ENCODE assay signal across 22 cellular contexts in the genomic region with DNA sequence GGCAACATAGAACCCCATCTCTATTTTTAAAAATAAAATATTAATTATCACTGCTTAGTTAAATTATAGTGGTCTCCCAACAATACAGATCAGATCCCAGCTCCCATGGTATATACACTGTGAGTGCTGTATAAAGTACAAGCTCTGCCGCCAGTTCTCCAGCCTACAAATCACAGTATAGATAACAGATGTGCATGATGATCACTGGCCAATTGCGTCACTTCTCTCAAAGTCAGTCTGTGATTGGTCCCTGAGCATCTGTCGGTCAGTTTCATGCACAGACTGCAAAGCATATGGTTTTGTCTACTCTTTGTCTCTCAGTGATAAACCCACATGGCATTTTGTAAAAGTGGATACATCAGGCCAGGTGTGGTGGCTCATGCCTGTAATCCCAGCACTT. TPM values are rescaled to one million over a fixed set of nuclear protein-coding genes. Genes with fewer than 3 reads are reported as not detected.
DNase-seq lines count a peak whose midpoint lies in the region; ATAC-seq and TF ChIP-seq lines count a peak whose summit lies in the region.
"Had no signal": no experiment of that assay in that cellular context is flagged by ENCODE, and none has a peak within 500 bp of the region (broad histone marks: within the 10 kb centered on the region; RNA-seq: fewer than 3 reads in every experiment).

No MANE protein-coding gene starts in this region.

- no peaks in the 10 kb centered on the region for H3K36me3 ChIP-seq in GM23338 (ENCODE audit: insufficient read depth)
- 0 out of 2 replicates have a peak, but pooled peaks cover 3% of the 10 kb centered on the region for H3K36me3 ChIP-seq in Karpas-422 (ENCODE audit: insufficient read depth, low read length)
- H3K36me3 ChIP-seq: SJSA1 had no signal

- H3K4me2 ChIP-seq in GM23338 (no peak overlapping the region), Karpas-422 (ENCODE audit: low read depth, low read length, poor library complexity, severe bottlenecking) (no peak overlapping the region)
- H3K4me2 ChIP-seq: A549 had no signal

- no peaks in the 10 kb centered on the region for H3K9me3 Mint-ChIP-seq in GM23338
- H3K9me3 Mint-ChIP-seq: HFFc6; T-helper 1 cell treated with Interleukin-12 subunit alpha and Interleukin-12 subunit beta and Interleukin-4 antibody, amounts not matched to agents 30 μg/mL and 1 μg/mL, for 36 hours had no signal

- H3K27me3 Mint-ChIP-seq in GM23338 (ENCODE audit: insufficient read depth, low read depth, poor library complexity): no peaks in the 10 kb centered on the region
- H3K27me3 Mint-ChIP-seq: B cell had no signal

- H3K79me2 ChIP-seq in GM23338 (replicated peaks; ENCODE audit: insufficient read depth): no peaks in the 10 kb centered on the region
- peaks cover 24% of the 10 kb centered on the region for H3K79me2 ChIP-seq in Karpas-422 (ENCODE audit: low read length)

- no peak; the same call in 2 of the 3 replicates for ATAC-seq in GM23338
- ATAC-seq in HG02759 (IDR thresholded peaks at IDR 0.05; ENCODE audit: unreplicated experiment): no peak
- ATAC-seq in HG02884 (IDR thresholded peaks at IDR 0.05; ENCODE audit: unreplicated experiment): no peak
- ATAC-seq: A549, GM12878, Right ventricle myocardium inferior had no signal

- DNase-seq in GM23338 (ENCODE audit: low spot score) (peak; percentile 27), Karpas-422 (peak; percentile 63), NCI-H82 (lab: John Stamatoyannopoulos, UW) (peak; percentile 55), fibroblast of mammary gland (ENCODE audit: low read depth) (peak; percentile 36), NCI-H1092 (lab: John Stamatoyannopoulos, UW) (no peak), ureter (ENCODE audit: low spot score) (no peak)
- DNase-seq: DMS79, GOT3, HFFc6, MV-4-11, NCI-H1694 treated with DMSO at 0.1 percent for 48 hours, NCI-H2081 treated with DMSO at 0.1 percent for 48 hours, OCI-M1 had no signal

- H3K27ac ChIP-seq in GM23338 (ENCODE audit: low read depth): no peak overlapping the region
- H3K27ac ChIP-seq in Karpas-422 (ENCODE audit: low read length): no peak overlapping the region
- H3K27ac ChIP-seq: A549, SJSA1 had no signal

- no peaks in the 10 kb centered on the region for H3K9me3 ChIP-seq in Karpas-422 (ENCODE audit: low read length)
- H3K9me3 ChIP-seq: SJSA1 had no signal

- TF ChIP-seq CTCF in GM23338 (conservative IDR thresholded peaks at IDR 0.05; ENCODE audit: low read depth in 2 of 2) (no peak), fibroblast of mammary gland (conservative IDR thresholded peaks at IDR 0.05; ENCODE audit: control insufficient read depth, insufficient read depth, low read depth, low read length) (no peak)

- no peak overlapping the region for H3K4me3 ChIP-seq in GM23338
- H3K4me3 ChIP-seq in Karpas-422 (ENCODE audit: low read length): no peak overlapping the region
- no peak overlapping the region for H3K4me3 ChIP-seq in fibroblast of mammary gland (ENCODE audit: control insufficient read depth, low read depth, low read length)
- H3K4me3 ChIP-seq: A549, GM12878, SJSA1 had no signal

- H3K4me1 ChIP-seq in GM23338 (ENCODE audit: insufficient read depth) (no peaks in the 10 kb centered on the region), Karpas-422 (ENCODE audit: low read length) (no peaks in the 10 kb centered on the region)

- H2AFZ ChIP-seq in GM23338: no peak overlapping the region
- no peak overlapping the region for H2AFZ ChIP-seq in Karpas-422 (ENCODE audit: low read length)

- H3K27me3 ChIP-seq in GM23338 (ENCODE audit: insufficient read depth) (no peaks in the 10 kb centered on the region), Karpas-422 (ENCODE audit: low read length) (no peaks in the 10 kb centered on the region)
- H3K27me3 ChIP-seq: SJSA1 had no signal

- no peak overlapping the region for H3K4me3 Mint-ChIP-seq in GM23338
- H3K4me3 Mint-ChIP-seq: B cell; CD14-positive monocyte; HFFc6; T-helper 1 cell treated with Interleukin-12 subunit alpha and Interleukin-12 subunit beta and Interleukin-4 antibody, amounts not matched to agents 30 μg/mL and 1 μg/mL, for 36 hours had no signal

- no peaks in the 10 kb centered on the region for H3K36me3 Mint-ChIP-seq in GM23338 (ENCODE audit: low read depth)

- H3F3A ChIP-seq in GM23338 (replicated peaks; ENCODE audit: low read depth): no peaks in the 10 kb centered on the region

- no peak overlapping the region for H3K27ac Mint-ChIP-seq in GM23338
- H3K27ac Mint-ChIP-seq: B cell; HFFc6; T-helper 1 cell treated with Interleukin-12 subunit alpha and Interleukin-12 subunit beta and Interleukin-4 antibody, amounts not matched to agents 30 μg/mL and 1 μg/mL, for 36 hours had no signal

- no peaks in the 10 kb centered on the region for H3K4me1 Mint-ChIP-seq in GM23338
- H3K4me1 Mint-ChIP-seq: B cell had no signal

- H3K9me2 ChIP-seq in GM23338 (ENCODE audit: insufficient read depth) (no peaks in the 10 kb centered on the region), Karpas-422 (replicated peaks; ENCODE audit: insufficient read depth, low read length) (no peaks in the 10 kb centered on the region)

- no peak overlapping the region for H3K9ac ChIP-seq in Karpas-422 (ENCODE audit: low read length)

- peaks cover 3% of the 10 kb centered on the region; the same call in 1 of the 2 replicates for H4K20me1 ChIP-seq in GM23338 (replicated peaks; ENCODE audit: insufficient read depth)
- no peaks in the 10 kb centered on the region for H4K20me1 ChIP-seq in Karpas-422 (ENCODE audit: insufficient read depth, low read depth, low read length)

TF ChIP-seq in GM23338, 12 proteins besides CTCF, POLR2A, EP300 and RAD21 (continues in another document):
- no peak for TF ChIP-seq NANOG (IDR thresholded peaks at IDR 0.05; ENCODE audit: borderline replicate concordance)
- TF ChIP-seq JUNB (IDR thresholded peaks at IDR 0.05; ENCODE audit: unreplicated experiment): no peak
- TF ChIP-seq EZH2 (IDR thresholded peaks at IDR 0.05; ENCODE audit: low read depth, unreplicated experiment): no peak
- TF ChIP-seq STAT1 (IDR thresholded peaks at IDR 0.05; ENCODE audit: unreplicated experiment): no peak
- TF ChIP-seq, protein P1, sequence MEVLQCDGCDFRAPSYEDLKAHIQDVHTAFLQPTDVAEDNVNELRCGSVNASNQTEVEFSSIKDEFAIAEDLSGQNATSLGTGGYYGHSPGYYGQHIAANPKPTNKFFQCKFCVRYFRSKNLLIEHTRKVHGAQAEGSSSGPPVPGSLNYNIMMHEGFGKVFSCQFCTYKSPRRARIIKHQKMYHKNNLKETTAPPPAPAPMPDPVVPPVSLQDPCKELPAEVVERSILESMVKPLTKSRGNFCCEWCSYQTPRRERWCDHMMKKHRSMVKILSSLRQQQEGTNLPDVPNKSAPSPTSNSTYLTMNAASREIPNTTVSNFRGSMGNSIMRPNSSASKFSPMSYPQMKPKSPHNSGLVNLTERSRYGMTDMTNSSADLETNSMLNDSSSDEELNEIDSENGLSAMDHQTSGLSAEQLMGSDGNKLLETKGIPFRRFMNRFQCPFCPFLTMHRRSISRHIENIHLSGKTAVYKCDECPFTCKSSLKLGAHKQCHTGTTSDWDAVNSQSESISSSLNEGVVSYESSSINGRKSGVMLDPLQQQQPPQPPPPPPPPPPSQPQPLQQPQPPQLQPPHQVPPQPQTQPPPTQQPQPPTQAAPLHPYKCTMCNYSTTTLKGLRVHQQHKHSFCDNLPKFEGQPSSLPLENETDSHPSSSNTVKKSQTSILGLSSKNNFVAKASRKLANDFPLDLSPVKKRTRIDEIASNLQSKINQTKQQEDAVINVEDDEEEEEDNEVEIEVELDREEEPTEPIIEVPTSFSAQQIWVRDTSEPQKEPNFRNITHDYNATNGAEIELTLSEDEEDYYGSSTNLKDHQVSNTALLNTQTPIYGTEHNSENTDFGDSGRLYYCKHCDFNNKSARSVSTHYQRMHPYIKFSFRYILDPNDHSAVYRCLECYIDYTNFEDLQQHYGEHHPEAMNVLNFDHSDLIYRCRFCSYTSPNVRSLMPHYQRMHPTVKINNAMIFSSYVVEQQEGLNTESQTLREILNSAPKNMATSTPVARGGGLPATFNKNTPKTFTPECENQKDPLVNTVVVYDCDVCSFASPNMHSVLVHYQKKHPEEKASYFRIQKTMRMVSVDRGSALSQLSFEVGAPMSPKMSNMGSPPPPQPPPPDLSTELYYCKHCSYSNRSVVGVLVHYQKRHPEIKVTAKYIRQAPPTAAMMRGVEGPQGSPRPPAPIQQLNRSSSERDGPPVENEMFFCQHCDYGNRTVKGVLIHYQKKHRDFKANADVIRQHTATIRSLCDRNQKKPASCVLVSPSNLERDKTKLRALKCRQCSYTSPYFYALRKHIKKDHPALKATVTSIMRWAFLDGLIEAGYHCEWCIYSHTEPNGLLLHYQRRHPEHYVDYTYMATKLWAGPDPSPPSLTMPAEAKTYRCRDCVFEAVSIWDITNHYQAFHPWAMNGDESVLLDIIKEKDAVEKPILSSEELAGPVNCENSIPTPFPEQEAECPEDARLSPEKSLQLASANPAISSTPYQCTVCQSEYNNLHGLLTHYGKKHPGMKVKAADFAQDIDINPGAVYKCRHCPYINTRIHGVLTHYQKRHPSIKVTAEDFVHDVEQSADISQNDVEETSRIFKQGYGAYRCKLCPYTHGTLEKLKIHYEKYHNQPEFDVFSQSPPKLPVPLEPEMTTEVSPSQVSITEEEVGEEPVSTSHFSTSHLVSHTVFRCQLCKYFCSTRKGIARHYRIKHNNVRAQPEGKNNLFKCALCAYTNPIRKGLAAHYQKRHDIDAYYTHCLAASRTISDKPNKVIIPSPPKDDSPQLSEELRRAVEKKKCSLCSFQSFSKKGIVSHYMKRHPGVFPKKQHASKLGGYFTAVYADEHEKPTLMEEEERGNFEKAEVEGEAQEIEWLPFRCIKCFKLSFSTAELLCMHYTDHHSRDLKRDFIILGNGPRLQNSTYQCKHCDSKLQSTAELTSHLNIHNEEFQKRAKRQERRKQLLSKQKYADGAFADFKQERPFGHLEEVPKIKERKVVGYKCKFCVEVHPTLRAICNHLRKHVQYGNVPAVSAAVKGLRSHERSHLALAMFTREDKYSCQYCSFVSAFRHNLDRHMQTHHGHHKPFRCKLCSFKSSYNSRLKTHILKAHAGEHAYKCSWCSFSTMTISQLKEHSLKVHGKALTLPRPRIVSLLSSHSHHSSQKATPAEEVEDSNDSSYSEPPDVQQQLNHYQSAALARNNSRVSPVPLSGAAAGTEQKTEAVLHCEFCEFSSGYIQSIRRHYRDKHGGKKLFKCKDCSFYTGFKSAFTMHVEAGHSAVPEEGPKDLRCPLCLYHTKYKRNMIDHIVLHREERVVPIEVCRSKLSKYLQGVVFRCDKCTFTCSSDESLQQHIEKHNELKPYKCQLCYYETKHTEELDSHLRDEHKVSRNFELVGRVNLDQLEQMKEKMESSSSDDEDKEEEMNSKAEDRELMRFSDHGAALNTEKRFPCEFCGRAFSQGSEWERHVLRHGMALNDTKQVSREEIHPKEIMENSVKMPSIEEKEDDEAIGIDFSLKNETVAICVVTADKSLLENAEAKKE (CRISPR knock-in tag; IDR thresholded peaks at IDR 0.05): no peak

RNA-seq across cellular contexts. Expression of gene PPARA, which starts 15.6 kb away (rescaled TPM):
- 6.0 and 12.6 TPM in 2 replicates for total RNA-seq in GM23338 (2014; rRNA removed; shearing (Covaris generic))
- polyA plus RNA-seq in GM23338 (2016; fragmentation: Nextera tagmentation; extraction: Ambion mirVana): 4.7 and 5.1 TPM in 2 replicates
- 18.3 and 23.5 TPM in 2 replicates for total RNA-seq in Karpas-422 (2014; rRNA removed; shearing (Covaris generic); ENCODE audit: low replicate concordance)
- 29.1 TPM for total RNA-seq in ureter

Comparison
In these comparisons a context has a peak if more than half of its experiments do, and no peak if none do; other contexts are left out.
1. DNase-seq: peak in GM23338 (single experiment), Karpas-422 (single experiment), NCI-H82 (single experiment) and fibroblast of mammary gland (single experiment); none in NCI-H1092 (single experiment) and ureter (single experiment).